In the genomic region with DNA sequence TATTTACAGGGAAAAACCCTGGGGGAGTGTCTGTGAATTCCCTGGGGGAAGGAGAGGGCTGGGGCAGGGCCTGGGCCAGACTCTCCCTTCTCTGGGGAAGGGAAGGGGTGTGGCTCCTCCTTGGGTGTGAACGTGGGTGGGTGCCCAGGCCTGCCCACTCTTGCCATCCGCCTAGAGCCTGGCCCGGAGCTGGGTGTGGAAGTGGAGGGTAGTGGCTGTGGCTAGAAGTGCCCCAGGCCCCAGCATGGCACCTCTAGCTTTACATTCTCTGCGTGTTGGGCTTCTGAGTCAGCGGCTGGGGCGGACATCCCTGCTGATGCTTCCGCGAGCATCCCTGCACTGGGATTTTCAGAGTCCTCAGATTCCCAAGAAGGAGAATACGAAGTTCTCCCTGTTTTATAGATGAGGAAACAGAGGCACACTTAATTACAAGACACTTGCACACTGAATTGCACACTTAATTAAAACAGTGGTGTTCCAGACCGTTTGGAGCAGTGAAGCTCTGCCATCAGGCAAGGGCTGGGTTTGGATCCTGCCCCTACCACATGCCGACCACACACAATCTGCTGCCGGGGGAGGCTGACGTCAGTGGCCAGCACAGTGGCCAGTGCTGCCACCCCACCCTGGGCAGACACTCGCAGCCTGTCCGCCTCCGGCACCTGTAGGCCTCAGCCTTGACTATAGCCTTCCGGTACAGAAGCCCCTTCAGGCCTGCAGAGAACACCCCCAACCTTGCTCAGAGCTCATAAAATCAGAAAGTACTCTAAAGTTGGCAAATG, we compare ENCODE assay signal across 1 cellular context.
TF ChIP-seq lines count a peak whose summit lies in the region.

No MANE protein-coding gene starts in this region.

TF ChIP-seq in HCT116, 20 proteins besides CTCF, POLR2A, EP300 and RAD21:
- TF ChIP-seq SIN3A (IDR thresholded peaks at IDR 0.05; ENCODE audit: low read depth): no peak
TF ChIP-seq in HCT116: peak in this region for 0.
